In genomic region chr6:29826271-29826670, GRCh38 we compare ENCODE assay signal across 21 cellular contexts. TPM values are rescaled to one million over a fixed set of nuclear protein-coding genes. Genes with fewer than 3 reads are reported as not detected.
A peak's percentile ranks its signal among the peaks of the same experiment; 100 is the strongest.
DNase-seq lines count a peak whose midpoint lies in the region; ATAC-seq and TF ChIP-seq lines count a peak whose summit lies in the region.
"Had no signal": no experiment of that assay in that cellular context is flagged by ENCODE, and none has a peak within 500 bp of the region (broad histone marks: within the 10 kb centered on the region; RNA-seq: fewer than 3 reads in every experiment).

No MANE protein-coding gene starts in this region.

- no peaks in the 10 kb centered on the region for H3K36me3 ChIP-seq in RWPE2 (ENCODE audit: low read depth)
- H3K36me3 ChIP-seq: heart right ventricle had no signal

- no peak overlapping the region for H3K4me3 ChIP-seq in RWPE2 (ENCODE audit: severe bottlenecking)
- H3K4me3 ChIP-seq: heart right ventricle, smooth muscle cell had no signal

- TF ChIP-seq CTCF in RWPE2 (IDR thresholded peaks at IDR 0.05; ENCODE audit: poor library complexity, severe bottlenecking) = no peak
- TF ChIP-seq CTCF in omental fat pad (IDR thresholded peaks at IDR 0.05) = no peak

- H3K27me3 ChIP-seq in RWPE2 (ENCODE audit: insufficient read depth, poor library complexity, severe bottlenecking) = peaks cover 4% of the 10 kb centered on the region

- peak; percentile 8 for DNase-seq in A172 (ENCODE audit: low spot score)
- peak; percentile 8 for DNase-seq in EL
- DNase-seq in RWPE2 (ENCODE audit: low spot score) = no peak
- DNase-seq in kidney tubule cell (ENCODE audit: low spot score) = peak; percentile 81
- DNase-seq in omental fat pad (ENCODE audit: low spot score) = no peak
- no peak for DNase-seq in kidney glomerular epithelial cell (lab: John Stamatoyannopoulos, UW)
- DNase-seq: activated CD4-positive, CD25-positive, alpha-beta regulatory T cell treated with anti-CD3 and anti-CD28 coated beads, Interleukin-2, amount 50 U/mL, for 72 hours; HCEC 1CT; heart right ventricle; IMR-90; natural killer cell; NCI-H1092 treated with DMSO at 0.1 percent for 48 hours; NCI-H2029; stimulated activated CD4-positive, alpha-beta T cell treated with anti-CD3 and anti-CD28 coated beads, Interleukin-2, amount 100 ng/mL, for 24 hours; SW 1271 had no signal

- no peaks in the 10 kb centered on the region for H3K9me3 ChIP-seq in RWPE2 (ENCODE audit: severe bottlenecking)
- H3K9me3 ChIP-seq: heart right ventricle had no signal

- ATAC-seq in RWPE2 (ENCODE audit: low read depth) = peak; percentile 78
- no peak for ATAC-seq in HG03025 (IDR thresholded peaks at IDR 0.05; ENCODE audit: low FRiP score, unreplicated experiment)
- ATAC-seq in omental fat pad (ENCODE audit: low FRiP score) = no peak
- ATAC-seq: heart right ventricle, natural killer cell had no signal

- no peak overlapping the region for H3K27ac ChIP-seq in RWPE2 (ENCODE audit: poor library complexity, severe bottlenecking)
- H3K27ac ChIP-seq: C4-2B, heart right ventricle had no signal

- H3K4me1 ChIP-seq in RWPE2 (ENCODE audit: insufficient read depth, poor library complexity, severe bottlenecking) = peaks cover 5% of the 10 kb centered on the region

RNA-seq across cellular contexts. Expression of gene HLA-G, which starts 1.4 kb away (rescaled TPM):
- not detected in 2 replicates for total RNA-seq in A172 (2014; rRNA removed; shearing (Covaris generic))
- not detected for total RNA-seq in omental fat pad
- total RNA-seq: dermis microvascular lymphatic vessel endothelial cell, IMR-90, osteoblast, temporal lobe had no signal

Comparison
In these comparisons a context has a peak if more than half of its experiments do, and no peak if none do; other contexts are left out.
1. DNase-seq: peak in A172 (single experiment), EL (single experiment) and kidney tubule cell (single experiment); none in RWPE2 (single experiment), omental fat pad (single experiment) and kidney glomerular epithelial cell (single experiment).